8 cellular contexts compared by ENCODE assay signal in genomic region chr5:75511435-75512382, GRCh38. TPM values are rescaled to one million over a fixed set of nuclear protein-coding genes. Genes with fewer than 3 reads are reported as not detected.
DNase-seq lines count a peak whose midpoint lies in the region; ATAC-seq, FAIRE-seq and TF ChIP-seq lines count a peak whose summit lies in the region.

CERT1 (minus strand) TSS chr5:75511629; CDS start chr5:75511207, 422 bp downstream.
POLK (plus strand) TSS chr5:75511891.

- TF ChIP-seq RAD21 in HepG2 (CRISPR knock-in tag; IDR thresholded peaks at IDR 0.05), result no peak; the same call in 1 of the 2 replicates

- H3K36me3 ChIP-seq in HepG2 (replicated peaks in 1 of 2; ENCODE audit: control insufficient read depth in 1 of 2, insufficient read depth in 2 of 2, low read length in 2 of 2), result no peaks in the 10 kb centered on the region

- DNase-seq in NCI-H774 (lab: John Stamatoyannopoulos, UW), result peak; percentile 97
- DNase-seq in activated CD4-positive, alpha-beta T cell treated with anti-CD3 and anti-CD28 coated beads, Interleukin-2, amount 50 U/mL, for 4 hours, result peak; percentile 94
- DNase-seq in dermis blood vessel endothelial cell, result peak; percentile 99
- peak; percentile 96 for DNase-seq in HepG2 (ENCODE audit: low spot score)
- DNase-seq in stimulated activated CD4-positive, alpha-beta T cell treated with anti-CD3 and anti-CD28 coated beads, Interleukin-4, amount 100 ng/mL, for 1 hour, result peak; percentile 92

- H3K27ac ChIP-seq in C4-2B (peak within 1 kb of the TSS; percentile 90), HepG2 (ENCODE audit: extremely low read length, insufficient read depth, low read length) (peak within 1 kb of the TSS; percentile 83)

- TSS peak; percentile 69 for BruUV-seq in HepG2 (replicated peaks; lab: Mats Ljungman, UMichigan)

- peak within 1 kb of the TSS; percentile 87 for H3K9ac ChIP-seq in HepG2 (ENCODE audit: insufficient read depth, low read depth, low read length)

- peaks cover 59% of the 10 kb centered on the region for H3K79me2 ChIP-seq in HepG2 (ENCODE audit: insufficient read depth, low read length)

- TF ChIP-seq EP300 in HepG2 (IDR thresholded peaks at IDR 0.05; ENCODE audit: low read depth in 2 of 2, low read length in 2 of 2), result no peak; a peak in 1 of 4 replicates
- TF ChIP-seq EP300 in HepG2 (CRISPR knock-in tag; IDR thresholded peaks at IDR 0.05; ENCODE audit: borderline replicate concordance), result no peak

- peak within 1 kb of the TSS; percentile 89 to 96 (median 91) for H3K4me3 ChIP-seq in HepG2 (replicated peaks in 1 of 3; ENCODE audit: insufficient read depth in 1 of 3, low read depth in 2 of 3, low read length in 3 of 3)

- peaks cover 19% of the 10 kb centered on the region for H4K20me1 ChIP-seq in HepG2 (ENCODE audit: insufficient read depth, low read length)

- peak within 1 kb of the TSS; percentile 77 for H3K4me2 ChIP-seq in HepG2 (ENCODE audit: low read depth, low read length)

- TF ChIP-seq CTCF in C4-2B (conservative IDR thresholded peaks at IDR 0.05) (no peak), HepG2 (CRISPR knock-in tag; IDR thresholded peaks at IDR 0.05) (no peak)

- WGBS in HepG2 (ENCODE audit: low lambda C conversion rate), result 1% methylated on average over 53 of the region's 71 CpGs

- POLR2A ChIA-PET in HepG2 (lab: Yijun Ruan, JAX), result interaction anchor here (0.6 to 1.2 kb wide), 4 partner anchors 175 to 1887 kb away, joined by 3 to 7 read pairs (median 4); partner anchors contain the start of gene HMGCR

- intact Hi-C loops in HepG2 (cut with micrococcal nuclease; ENCODE audit: unreplicated experiment), result loop anchor here (10.0 kb wide), 1 partner anchor 173 kb away; no protein-coding TSS in a partner anchor

- ATAC-seq in GM19395 (IDR thresholded peaks at IDR 0.05; ENCODE audit: unreplicated experiment) (peak; percentile 82), HG03565 (IDR thresholded peaks at IDR 0.05; ENCODE audit: unreplicated experiment) (peak; percentile 76), HepG2 (peak; percentile 97)

- peak; percentile 83 to 91 for TF ChIP-seq POLR2A in HepG2 (IDR thresholded peaks at IDR 0.05; ENCODE audit: insufficient read depth in 1 of 2, low read depth in 2 of 2, low read length in 2 of 2)

- no peaks in the 10 kb centered on the region; a peak in 1 of 5 replicates for H3K27me3 ChIP-seq in HepG2 (ENCODE audit: control insufficient read depth in 1 of 2, insufficient read depth in 2 of 2, low read length in 2 of 2)

- FAIRE-seq in HepG2 (lab: Jason Lieb, UNC), result peak; percentile 78

- H3K9me3 ChIP-seq in HepG2 (ENCODE audit: low read length), result no peaks in the 10 kb centered on the region

- CTCF ChIA-PET in HepG2 (lab: Yijun Ruan, JAX; ENCODE audit: low intra/inter-chr PET ratio, low total read pairs), result no interaction called here

- H2AFZ ChIP-seq in HepG2 (ENCODE audit: low read length), result peak within 1 kb of the TSS; percentile 69

- in situ Hi-C loops in HepG2 (cut with HindIII; ENCODE audit: extremely low pct_ligation_motif_present, low pct_unique_long_range_greater_than_20kb), result loop anchor here (25.0 kb wide), 1 partner anchor 824 kb away; the partner anchor contains the start of gene HEXB

- peaks cover 43% of the 10 kb centered on the region for H3K4me1 ChIP-seq in HepG2 (ENCODE audit: insufficient read depth, low read length)

TF ChIP-seq in HepG2, 621 proteins besides CTCF, POLR2A, EP300 and RAD21 (continues in another document):
- peak; percentile 67; the same call in 1 of the 2 replicates for TF ChIP-seq ZNF431 (CRISPR knock-in tag; IDR thresholded peaks at IDR 0.05; ENCODE audit: borderline replicate concordance, low read depth)
- 0 out of 2 replicates have a peak, but pooled peaks have one; percentile 63 for TF ChIP-seq DNMT3B (CRISPR knock-in tag; conservative IDR thresholded peaks at IDR 0.05)
- no peak; the same call in 1 of the 2 replicates for TF ChIP-seq THRA (CRISPR knock-in tag; IDR thresholded peaks at IDR 0.05; ENCODE audit: borderline replicate concordance)
- TF ChIP-seq ZNF124 (CRISPR knock-in tag; IDR thresholded peaks at IDR 0.05), result 0 out of 2 replicates have a peak, but pooled peaks have one; percentile 42
- peak; percentile 65; the same call in 1 of the 2 replicates for TF ChIP-seq KDM2A (CRISPR knock-in tag; IDR thresholded peaks at IDR 0.05; ENCODE audit: borderline replicate concordance, low read depth)
- TF ChIP-seq POLR2AphosphoS2 (IDR thresholded peaks at IDR 0.05; ENCODE audit: low read depth, low read length), result no peak
- no peak for TF ChIP-seq ZC3H4 (CRISPR knock-in tag; IDR thresholded peaks at IDR 0.05; ENCODE audit: borderline replicate concordance)
- peak in 1 of 2 experiments; percentile 27; a peak in 1 of 4 replicates for TF ChIP-seq KLF16 (CRISPR knock-in tag; IDR thresholded peaks at IDR 0.05)
- no peak for TF ChIP-seq ZNF382 (CRISPR knock-in tag; IDR thresholded peaks at IDR 0.05; ENCODE audit: borderline replicate concordance)
- TF ChIP-seq EED (CRISPR knock-in tag; IDR thresholded peaks at IDR 0.05), result peak; percentile 71; the same call in 1 of the 2 replicates
- peak; percentile 86 for TF ChIP-seq ATF1 (CRISPR knock-in tag; IDR thresholded peaks at IDR 0.05)
- TF ChIP-seq MXD4 (CRISPR knock-in tag; IDR thresholded peaks at IDR 0.05), result peak; percentile 39; the same call in 1 of the 2 replicates
- TF ChIP-seq ZNF138 (CRISPR knock-in tag; IDR thresholded peaks at IDR 0.05; ENCODE audit: low read depth), result 0 out of 2 replicates have a peak, but pooled peaks have one; percentile 40
- TF ChIP-seq HDAC1 (CRISPR knock-in tag; IDR thresholded peaks at IDR 0.05), result peak; percentile 62
- 0 out of 2 replicates have a peak, but pooled peaks have one; percentile 44 for TF ChIP-seq ZNF792 (CRISPR knock-in tag; IDR thresholded peaks at IDR 0.05)

RNA-seq across cellular contexts. Expression of gene CERT1, which starts in this region (rescaled TPM):
- total RNA-seq in dermis blood vessel endothelial cell (34.5 and 81.9 TPM in 2 replicates), HepG2 (2016; rRNA removed; fragmentation: Illumina TruSeq; extraction: Trizol) (12.7 and 23.6 TPM in 2 replicates)
- 6.2 and 10.7 TPM in 2 replicates for total RNA-seq in HepG2 (2016; cell fraction: cytosol; rRNA removed; fragmentation: Illumina TruSeq; extraction: Trizol; ENCODE audit: low read depth)
- 12.7 and 24.8 TPM in 2 replicates for total RNA-seq in HepG2 (2016; cell fraction: insoluble cytoplasmic fraction; rRNA removed; fragmentation: Illumina TruSeq; extraction: Trizol)
- total RNA-seq in HepG2 (2016; cell fraction: membrane; rRNA removed; fragmentation: Illumina TruSeq; extraction: Trizol), result 6.2 and 7.1 TPM in 2 replicates
- 17.7 and 20.0 TPM in 2 replicates for total RNA-seq in HepG2 (2016; cell fraction: nucleus; rRNA removed; fragmentation: Illumina TruSeq; extraction: Trizol)
- 8.2 and 8.6 TPM in 2 replicates for polyA plus RNA-seq in HepG2 (2011; rRNA removed)
- polyA plus RNA-seq in HepG2 (2011; cell fraction: cytosol; rRNA removed), result 3.4 and 4.2 TPM in 2 replicates
- polyA plus RNA-seq in HepG2 (2011; cell fraction: nucleus; rRNA removed), result 9.5 and 10.2 TPM in 2 replicates
- polyA plus RNA-seq in HepG2 (2012), result 15.3 and 20.7 TPM in 2 replicates
- 0.44 and 0.67 TPM in 2 replicates for polyA plus RNA-seq in HepG2 (2016; cell fraction: cytosol; fragmentation: Illumina TruSeq; extraction: Trizol; ENCODE audit: low read depth)
- 19.8 and 21.8 TPM in 2 replicates for polyA plus RNA-seq in HepG2 (2016; cell fraction: insoluble cytoplasmic fraction; fragmentation: Illumina TruSeq; extraction: Trizol; ENCODE audit: low read depth)
- 2.1 and 2.8 TPM in 2 replicates for polyA plus RNA-seq in HepG2 (2016; cell fraction: membrane; fragmentation: Illumina TruSeq; extraction: Trizol; ENCODE audit: low read depth)
- polyA plus RNA-seq in HepG2 (2016; cell fraction: nucleus; fragmentation: Illumina TruSeq; extraction: Trizol; ENCODE audit: insufficient read depth, low read depth), result 17.9 and 18.3 TPM in 2 replicates
- 11.3 and 12.2 TPM in 2 replicates for polyA minus RNA-seq in HepG2 (2011; rRNA and poly(A)+ RNA removed; ENCODE audit: low replicate concordance)
- 14.3 and 17.3 TPM in 2 replicates for polyA minus RNA-seq in HepG2 (2011; cell fraction: cytosol; rRNA and poly(A)+ RNA removed)
- 46.6 and 47.9 TPM in 2 replicates for polyA minus RNA-seq in HepG2 (2011; cell fraction: nucleus; rRNA and poly(A)+ RNA removed)

RNA-seq across cellular contexts. Expression of gene POLK, which starts in this region (rescaled TPM):
- total RNA-seq in dermis blood vessel endothelial cell, result 53.4 and 65.0 TPM in 2 replicates
- total RNA-seq in HepG2 (2016; rRNA removed; fragmentation: Illumina TruSeq; extraction: Trizol), result 11.7 and 17.2 TPM in 2 replicates
- total RNA-seq in HepG2 (2016; cell fraction: cytosol; rRNA removed; fragmentation: Illumina TruSeq; extraction: Trizol; ENCODE audit: low read depth), result 1.6 and 2.7 TPM in 2 replicates
- total RNA-seq in HepG2 (2016; cell fraction: insoluble cytoplasmic fraction; rRNA removed; fragmentation: Illumina TruSeq; extraction: Trizol), result 11.7 and 17.1 TPM in 2 replicates
- total RNA-seq in HepG2 (2016; cell fraction: membrane; rRNA removed; fragmentation: Illumina TruSeq; extraction: Trizol), result 4.0 and 4.1 TPM in 2 replicates
- 16.5 and 20.9 TPM in 2 replicates for total RNA-seq in HepG2 (2016; cell fraction: nucleus; rRNA removed; fragmentation: Illumina TruSeq; extraction: Trizol)
- 7.8 and 8.6 TPM in 2 replicates for polyA plus RNA-seq in HepG2 (2011; rRNA removed)
- polyA plus RNA-seq in HepG2 (2011; cell fraction: cytosol; rRNA removed), result 2.6 and 3.4 TPM in 2 replicates
- polyA plus RNA-seq in HepG2 (2011; cell fraction: nucleus; rRNA removed), result 4.9 and 5.8 TPM in 2 replicates
- 5.9 and 6.9 TPM in 2 replicates for polyA plus RNA-seq in HepG2 (2012)
- polyA plus RNA-seq in HepG2 (2016; cell fraction: cytosol; fragmentation: Illumina TruSeq; extraction: Trizol; ENCODE audit: low read depth), result 0.16 TPM in 2 replicates
- 6.5 and 6.8 TPM in 2 replicates for polyA plus RNA-seq in HepG2 (2016; cell fraction: insoluble cytoplasmic fraction; fragmentation: Illumina TruSeq; extraction: Trizol; ENCODE audit: low read depth)
- 0.63 and 0.77 TPM in 2 replicates for polyA plus RNA-seq in HepG2 (2016; cell fraction: membrane; fragmentation: Illumina TruSeq; extraction: Trizol; ENCODE audit: low read depth)
- polyA plus RNA-seq in HepG2 (2016; cell fraction: nucleus; fragmentation: Illumina TruSeq; extraction: Trizol; ENCODE audit: insufficient read depth, low read depth), result 10.7 and 11.2 TPM in 2 replicates
- polyA minus RNA-seq in HepG2 (2011; rRNA and poly(A)+ RNA removed; ENCODE audit: low replicate concordance), result 3.7 and 13.3 TPM in 2 replicates
- polyA minus RNA-seq in HepG2 (2011; cell fraction: cytosol; rRNA and poly(A)+ RNA removed), result 6.9 and 7.8 TPM in 2 replicates
- 28.2 and 32.2 TPM in 2 replicates for polyA minus RNA-seq in HepG2 (2011; cell fraction: nucleus; rRNA and poly(A)+ RNA removed)

Comparison
In these comparisons a context has a peak if more than half of its experiments do, and no peak if none do; other contexts are left out.
1. Peak in every context shown above with its lines: DNase-seq, ATAC-seq, H3K4me3 ChIP-seq and H3K27ac ChIP-seq.